In the genomic region with DNA sequence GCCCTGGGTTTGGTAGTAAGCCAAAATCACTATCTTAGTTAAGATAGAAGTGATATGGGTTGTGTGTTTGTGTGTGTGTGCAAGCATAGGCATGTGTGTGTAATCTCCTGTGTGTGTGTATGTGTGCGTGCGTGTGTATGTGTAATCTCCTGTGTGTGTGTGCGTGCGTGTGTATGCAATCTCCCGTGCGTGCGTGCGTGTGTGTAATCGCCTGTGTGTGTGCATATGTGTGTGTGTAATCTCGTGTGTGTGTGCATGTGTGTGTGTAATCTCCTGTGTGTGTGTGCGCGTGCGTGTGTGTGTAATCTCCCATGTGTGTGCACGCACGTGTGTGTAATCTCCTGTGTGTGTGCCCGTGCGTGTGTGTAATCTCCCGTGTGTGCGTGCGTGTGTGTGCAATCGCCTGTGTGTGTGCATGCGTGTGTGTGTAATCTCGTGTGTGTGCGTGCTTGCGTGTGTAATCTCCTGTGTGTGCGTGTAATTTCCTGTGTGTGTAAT, we compare ENCODE assay signal across 19 cellular contexts.
"Had no signal": no experiment of that assay in that cellular context is flagged by ENCODE, and none has a peak within 500 bp of the region (broad histone marks: within the 10 kb centered on the region; RNA-seq: fewer than 3 reads in every experiment).

No MANE protein-coding gene starts in this region.

- H3K27ac ChIP-seq: adrenal gland, PC-9 had no signal

- DNase-seq: activated CD4-positive, alpha-beta T cell treated with anti-CD3 and anti-CD28 coated beads for 4 hours; activated CD8-positive, alpha-beta memory T cell treated with anti-CD3 and anti-CD28 coated beads, Interleukin-2, amount 50 U/mL, for 4 hours; activated CD8-positive, alpha-beta T cell treated with anti-CD3 and anti-CD28 coated beads for 36 hours; activated naive CD4-positive, alpha-beta T cell treated with anti-CD3 and anti-CD28 coated beads, Interleukin-2, amount 50 U/mL, for 16 hours; activated naive CD8-positive, alpha-beta T cell treated with anti-CD3 and anti-CD28 coated beads, Interleukin-2, amount 10 ng/mL, durations not matched to agents 7 days and 5 days; activated T-cell treated with anti-CD3 and anti-CD28 coated beads, Interleukin-2, amount 50 U/mL, for 72 hours; adrenal gland; anterior cingulate cortex; caudate nucleus; Karpas-422; MM.1S; NCI-H1105; NCI-H1436; NCI-H2029 treated with DMSO at 0.1 percent for 48 hours; NCI-H446; PC-9; SHP77 treated with DMSO at 0.1 percent for 48 hours had no signal

- H3K4me3 Mint-ChIP-seq: activated CD8-positive, alpha-beta T cell treated with anti-CD3 and anti-CD28 coated beads for 36 hours; activated naive CD8-positive, alpha-beta T cell treated with anti-CD3 and anti-CD28 coated beads, Interleukin-2, amount 10 ng/mL, durations not matched to agents 7 days and 5 days; activated T-cell treated with anti-CD3 and anti-CD28 coated beads, Interleukin-2, amount 50 U/mL, for 72 hours; T-helper 1 cell treated with Interleukin-12 subunit alpha and Interleukin-12 subunit beta and Interleukin-4 antibody, amounts not matched to agents 30 μg/mL and 1 μg/mL, for 36 hours had no signal

- H3K4me3 ChIP-seq: adrenal gland, PC-9 had no signal

- H3K36me3 ChIP-seq: adrenal gland had no signal

- H3K4me1 ChIP-seq: adrenal gland had no signal

- ATAC-seq: activated CD4-positive, CD25-positive, alpha-beta regulatory T cell treated with anti-CD3 and anti-CD28 coated beads, Interleukin-2, amount 50 U/mL, for 24 hours; activated CD8-positive, alpha-beta T cell treated with anti-CD3 and anti-CD28 coated beads for 36 hours; activated T-cell treated with anti-CD3 and anti-CD28 coated beads, Interleukin-2, amount 50 U/mL, for 72 hours had no signal

- H3K27ac Mint-ChIP-seq: activated CD8-positive, alpha-beta T cell treated with anti-CD3 and anti-CD28 coated beads for 36 hours; activated naive CD8-positive, alpha-beta T cell treated with anti-CD3 and anti-CD28 coated beads, Interleukin-2, amount 10 ng/mL, durations not matched to agents 7 days and 5 days; activated T-cell treated with anti-CD3 and anti-CD28 coated beads, Interleukin-2, amount 50 U/mL, for 72 hours; T-helper 1 cell treated with Interleukin-12 subunit alpha and Interleukin-12 subunit beta and Interleukin-4 antibody, amounts not matched to agents 30 μg/mL and 1 μg/mL, for 36 hours had no signal

- H2AFZ ChIP-seq: PC-9 had no signal

- H3K9me3 ChIP-seq: adrenal gland had no signal
